In genomic region chr21:16199539-16199938, GRCh38 we compare ENCODE assay signal across 37 cellular contexts.
"Had no signal": no experiment of that assay in that cellular context is flagged by ENCODE, and none has a peak within 500 bp of the region (broad histone marks: within the 10 kb centered on the region; RNA-seq: fewer than 3 reads in every experiment).

No MANE protein-coding gene starts in this region.

- H3K4me1 ChIP-seq: body of pancreas had no signal

- H3K27ac Mint-ChIP-seq: activated B cell treated with CpG ODN at 0.5 μM for 24 hours; activated naive CD4-positive, alpha-beta T cell treated with anti-CD3 and anti-CD28 coated beads for 36 hours; activated naive CD4-positive, alpha-beta T cell treated with anti-CD3 and anti-CD28 coated beads, Interleukin-2, amount 50 U/mL, for 72 hours; activated T-helper 1 cell treated with anti-CD3 and anti-CD28 coated beads, Interleukin-12 subunit alpha, Interleukin-12 subunit beta, Interleukin-2, Interleukin-4 antibody, amounts not matched to agents 30 ng/mL and 10 ng/mL and 1 ng/mL, durations not matched to agents 14 hours and 24 hours and 36 hours; T-cell; T-helper 17 cell had no signal

- H3K36me3 ChIP-seq: adrenal gland had no signal

- H3K4me3 Mint-ChIP-seq: activated B cell treated with CpG ODN at 0.5 μM for 24 hours; activated naive CD4-positive, alpha-beta T cell treated with anti-CD3 and anti-CD28 coated beads for 36 hours; activated T-cell treated with anti-CD3 and anti-CD28 coated beads, Interleukin-2, amount 50 U/mL, for 4 hours; activated T-helper 1 cell treated with anti-CD3 and anti-CD28 coated beads, Interleukin-12 subunit alpha, Interleukin-12 subunit beta, Interleukin-2, Interleukin-4 antibody, amounts not matched to agents 30 ng/mL and 10 ng/mL and 1 ng/mL, durations not matched to agents 14 hours and 24 hours and 36 hours; T-cell; T-helper 17 cell had no signal

- H3K9me3 Mint-ChIP-seq: activated B cell treated with CpG ODN at 0.5 μM for 24 hours; activated naive CD4-positive, alpha-beta T cell treated with anti-CD3 and anti-CD28 coated beads for 36 hours; activated T-helper 1 cell treated with anti-CD3 and anti-CD28 coated beads, Interleukin-12 subunit alpha, Interleukin-12 subunit beta, Interleukin-2, Interleukin-4 antibody, amounts not matched to agents 30 ng/mL and 10 ng/mL and 1 ng/mL, durations not matched to agents 14 hours and 24 hours and 36 hours had no signal

- H3K27me3 ChIP-seq: adrenal gland, body of pancreas had no signal

- H3K27me3 Mint-ChIP-seq: activated B cell treated with CpG ODN at 0.5 μM for 24 hours, T-cell, T-helper 17 cell had no signal

- ATAC-seq: activated T-cell treated with anti-CD3 and anti-CD28 coated beads, Interleukin-2, amount 50 U/mL, for 4 hours; body of pancreas; Right ventricle myocardium inferior; SK-N-SH treated with all-trans-retinoic acid at 6 μM for 48 hours; T-cell; T-helper 17 cell had no signal

- H3K27ac ChIP-seq: adrenal gland, body of pancreas, PC-9, RWPE1, VCaP had no signal

- H3K4me1 Mint-ChIP-seq: T-helper 17 cell had no signal

- DNase-seq: activated B cell treated with CpG ODN at 0.5 μM for 24 hours; activated CD4-positive, alpha-beta T cell treated with anti-CD3 and anti-CD28 coated beads for 48 hours; activated CD4-positive, alpha-beta T cell treated with anti-CD3 and anti-CD28 coated beads, Interleukin-2, amount 50 U/mL, for 4 hours; activated CD4-positive, CD25-positive, alpha-beta regulatory T cell treated with anti-CD3 and anti-CD28 coated beads, Interleukin-2, amount 50 U/mL, for 72 hours; activated CD8-positive, alpha-beta memory T cell treated with anti-CD3 and anti-CD28 coated beads, Interleukin-2, amount 50 U/mL, for 4 hours; activated gamma-delta T cell treated with Interleukin-2 at 50 U/mL for 16 hours; activated naive CD4-positive, alpha-beta T cell treated with anti-CD3 and anti-CD28 coated beads for 36 hours; activated T-cell treated with anti-CD3 and anti-CD28 coated beads for 4 hours; activated T-cell treated with anti-CD3 and anti-CD28 coated beads, Interleukin-2, amount 50 U/mL, for 4 hours; adrenal gland; body of pancreas; caudate nucleus; cerebellar nuclear complex; NCI-H1048; NCI-H1105 treated with DMSO at 0.1 percent for 48 hours; NCI-H1436; NCI-H1694; NCI-H1930; NCI-H2081 treated with DMSO at 0.1 percent for 48 hours; NCI-H510A; NCI-H526; NCI-H748 treated with DMSO at 0.1 percent for 48 hours; NK-92 treated with Interleukin-12 subunit alpha and Interleukin-12 subunit beta, amount 100 ng/mL, for 24 hours; PC-9; SIG-M5; T-cell; T-helper 17 cell; T-helper 9 cell had no signal

- H3K4me3 ChIP-seq: adrenal gland, body of pancreas, PC-9 had no signal

- FAIRE-seq: astrocyte, bronchial epithelial cell, RCC 7860 had no signal

- H3K9me3 ChIP-seq: adrenal gland, body of pancreas had no signal

- H2AFZ ChIP-seq: PC-9 had no signal

- H3K4me2 ChIP-seq: PC-9 had no signal
